ENCODE assay signal across 8 cellular contexts in genomic region chr2:65186872-65187851, GRCh38. TPM values are rescaled to one million over a fixed set of nuclear protein-coding genes. Genes with fewer than 3 reads are reported as not detected.
DNase-seq lines count a peak whose midpoint lies in the region; ATAC-seq and TF ChIP-seq lines count a peak whose summit lies in the region.

No MANE protein-coding gene starts in this region.

- ATAC-seq in HG02852 (IDR thresholded peaks at IDR 0.05; ENCODE audit: unreplicated experiment) (peak; percentile 77), left colon (peak; percentile 76)

- CTCF ChIA-PET in GM10248 (lab: Yijun Ruan, JAX): interaction anchor here (0.7 to 4.3 kb wide), 39 partner anchors 9 to 387 kb away, joined by 3 to 41 read pairs (median 4); partner anchors contain the start of gene RAB1A

- no peaks in the 10 kb centered on the region for H3K9me3 Mint-ChIP-seq in chondrocyte (ENCODE audit: low read depth)

- peaks cover 3% of the 10 kb centered on the region for H3K27me3 Mint-ChIP-seq in chondrocyte (ENCODE audit: low read depth)

- H3K36me3 Mint-ChIP-seq in chondrocyte (ENCODE audit: low read depth): no peaks in the 10 kb centered on the region

- H3K4me1 Mint-ChIP-seq in chondrocyte (ENCODE audit: low read depth): peaks cover 12% of the 10 kb centered on the region

- DNase-seq in GM10248 (ENCODE audit: extremely low spot score) (peak; percentile 86), NCI-H2227 treated with DMSO at 0.1 percent for 48 hours (lab: John Stamatoyannopoulos, UW) (peak; percentile 49), chondrocyte (ENCODE audit: low spot score) (no peak), left colon (peak; percentile 71 to 84), mesenteric fat pad (ENCODE audit: low spot score) (no peak)
- DNase-seq in activated CD4-positive, alpha-beta T cell treated with anti-CD3 and anti-CD28 coated beads for 24 hours (ENCODE audit: low read depth in 2 of 2): peak; percentile 38 to 53
- peak; percentile 68 to 74 for DNase-seq in stimulated activated CD4-positive, alpha-beta T cell treated with anti-CD3 and anti-CD28 coated beads, Interleukin-2, amount 100 ng/mL, for 24 hours

- H3K27ac Mint-ChIP-seq in chondrocyte (ENCODE audit: unreplicated experiment): no peak overlapping the region

- intact Hi-C loops in left colon (cut with DNase I, micrococcal nuclease): loop anchor here in 1 of 2 donors (10.0 kb wide), 1 partner anchor 122 kb away; no protein-coding TSS in a partner anchor

- POLR2A ChIA-PET in GM10248 (lab: Yijun Ruan, JAX): interaction anchor here (0.7 kb wide), 1 partner anchor 122 kb away, joined by 3 read pairs; no protein-coding TSS in a partner anchor

- no peak overlapping the region for H3K4me3 Mint-ChIP-seq in chondrocyte (ENCODE audit: unreplicated experiment)

- TF ChIP-seq CTCF in GM10248 (IDR thresholded peaks at IDR 0.05; ENCODE audit: control extremely low read depth, extremely low read depth, low read depth, missing control alignments): peak; percentile 80
- TF ChIP-seq CTCF in chondrocyte (IDR thresholded peaks at IDR 0.05): peak; percentile 88

RNA-seq across cellular contexts. Expression of gene ACTR2, which starts 40.5 kb away (rescaled TPM):
- 323 to 449 TPM (median 429 TPM) in 3 replicates for total RNA-seq in chondrocyte
- 100 to 1,000 TPM; 291 to 319 TPM for total RNA-seq in left colon
- 224 TPM for total RNA-seq in mesenteric fat pad

RNA-seq across cellular contexts. Expression of gene RAB1A, which starts 57.3 kb away (rescaled TPM):
- total RNA-seq in chondrocyte (183 to 202 TPM (median 192 TPM) in 3 replicates), left colon (100 to 1,000 TPM; 172 to 179 TPM), mesenteric fat pad (216 TPM)

Comparison
In these comparisons a context has a peak if more than half of its experiments do, and no peak if none do; other contexts are left out.
1. DNase-seq: peak in GM10248 (single experiment), NCI-H2227 treated with DMSO at 0.1 percent for 48 hours (single experiment), activated CD4-positive, alpha-beta T cell treated with anti-CD3 and anti-CD28 coated beads for 24 hours (2 of 2), left colon (2 of 2) and stimulated activated CD4-positive, alpha-beta T cell treated with anti-CD3 and anti-CD28 coated beads, Interleukin-2, amount 100 ng/mL, for 24 hours (2 of 2); none in chondrocyte (single experiment) and mesenteric fat pad (single experiment).